ENCODE assay signal across 30 cellular contexts in genomic region chr20:6504826-6505225, GRCh38.
"Had no signal": no experiment of that assay in that cellular context is flagged by ENCODE, and none has a peak within 500 bp of the region (broad histone marks: within the 10 kb centered on the region; RNA-seq: fewer than 3 reads in every experiment).

No MANE protein-coding gene starts in this region.

- DNase-seq: activated CD4-positive, alpha-beta T cell treated with anti-CD3 and anti-CD28 coated beads for 4 hours; activated CD4-positive, alpha-beta T cell treated with anti-CD3 and anti-CD28 coated beads, Interleukin-2, amount 50 U/mL, for 4 hours; activated CD4-positive, CD25-positive, alpha-beta regulatory T cell; activated effector memory CD4-positive, alpha-beta T cell treated with anti-CD3 and anti-CD28 coated beads, Interleukin-2, amount 50 U/mL, for 16 hours; activated naive CD4-positive, alpha-beta T cell treated with anti-CD3 and anti-CD28 coated beads for 36 hours; activated naive CD8-positive, alpha-beta T cell treated with anti-CD3 and anti-CD28 coated beads for 36 hours; activated T-cell treated with anti-CD3 and anti-CD28 coated beads for 4 hours; adrenal gland; brain microvascular endothelial cell; dermis blood vessel endothelial cell; effector CD4-positive, alpha-beta T cell; erythroblast; heart left ventricle; hypothalamus; left lung; lower lobe of right lung; mucosa of descending colon; sigmoid colon; small intestine; stimulated activated CD4-positive, alpha-beta T cell treated with anti-CD3 and anti-CD28 coated beads, Interleukin-4, amount 100 ng/mL, for 24 hours; substantia nigra; T-cell had no signal

- H3K4me3 ChIP-seq: adrenal gland, ascending aorta, heart left ventricle, left lung, lower lobe of right lung, mucosa of descending colon, sigmoid colon, vagina had no signal

- H3K27me3 Mint-ChIP-seq: activated naive CD8-positive, alpha-beta T cell treated with anti-CD3 and anti-CD28 coated beads for 36 hours; central memory CD8-positive, alpha-beta T cell; natural killer cell treated with Interleukin-12 subunit alpha and Interleukin-12 subunit beta and Interleukin-15 and Interleukin-18, amount 100 ng/mL, for 72 hours; progenitor cell of endocrine pancreas; stimulated activated naive CD8-positive, alpha-beta T cell treated with anti-CD3 and anti-CD28 coated beads, Interleukin-15, Interleukin-2, amounts not matched to agents 100 ng/mL and 50 ng/mL, for 24 hours; T-cell had no signal

- H3K4me1 Mint-ChIP-seq: activated naive CD8-positive, alpha-beta T cell treated with anti-CD3 and anti-CD28 coated beads for 36 hours; central memory CD8-positive, alpha-beta T cell; stimulated activated effector memory CD8-positive, alpha-beta T cell treated with anti-CD3 and anti-CD28 coated beads, Interleukin-12 subunit alpha, Interleukin-12 subunit beta, amount 100 ng/mL, for 72 hours; T-cell had no signal

- H3K36me3 ChIP-seq: adrenal gland, ascending aorta, brain microvascular endothelial cell, heart left ventricle, left lung, lower lobe of right lung, sigmoid colon, vagina had no signal

- H3K9me3 Mint-ChIP-seq: activated naive CD8-positive, alpha-beta T cell treated with anti-CD3 and anti-CD28 coated beads for 36 hours; stimulated activated naive CD8-positive, alpha-beta T cell treated with anti-CD3 and anti-CD28 coated beads, Interleukin-15, Interleukin-2, amounts not matched to agents 100 ng/mL and 50 ng/mL, for 24 hours had no signal

- H3K27ac ChIP-seq: adrenal gland, ascending aorta, brain microvascular endothelial cell, heart left ventricle, left lung, lower lobe of right lung, sigmoid colon, vagina had no signal

- H3K4me1 ChIP-seq: ascending aorta, left lung, lower lobe of right lung, sigmoid colon, vagina had no signal

- H3K9me3 ChIP-seq: adrenal gland, left lung, lower lobe of right lung, mucosa of descending colon, sigmoid colon, vagina had no signal

- ATAC-seq: heart left ventricle; left lung; lower lobe of right lung; mucosa of descending colon; natural killer cell treated with Interleukin-12 subunit alpha and Interleukin-12 subunit beta and Interleukin-15 and Interleukin-18, amount 100 ng/mL, for 72 hours; stimulated activated effector memory CD8-positive, alpha-beta T cell treated with anti-CD3 and anti-CD28 coated beads, Interleukin-12 subunit alpha, Interleukin-12 subunit beta, amount 100 ng/mL, for 72 hours; T-cell had no signal

- H3K27me3 ChIP-seq: adrenal gland, ascending aorta, brain microvascular endothelial cell, heart left ventricle, left lung, sigmoid colon, vagina had no signal

- H3K27ac Mint-ChIP-seq: activated naive CD4-positive, alpha-beta T cell treated with anti-CD3 and anti-CD28 coated beads for 36 hours; activated naive CD8-positive, alpha-beta T cell treated with anti-CD3 and anti-CD28 coated beads for 36 hours; natural killer cell treated with Interleukin-12 subunit alpha and Interleukin-12 subunit beta and Interleukin-15 and Interleukin-18, amount 100 ng/mL, for 72 hours; progenitor cell of endocrine pancreas; stimulated activated effector memory CD8-positive, alpha-beta T cell treated with anti-CD3 and anti-CD28 coated beads, Interleukin-12 subunit alpha, Interleukin-12 subunit beta, amount 100 ng/mL, for 72 hours; stimulated activated naive CD8-positive, alpha-beta T cell treated with anti-CD3 and anti-CD28 coated beads, Interleukin-15, Interleukin-2, amounts not matched to agents 100 ng/mL and 50 ng/mL, for 24 hours; T-cell; type B pancreatic cell had no signal

- H3K36me3 Mint-ChIP-seq: activated naive CD8-positive, alpha-beta T cell treated with anti-CD3 and anti-CD28 coated beads for 36 hours; natural killer cell treated with Interleukin-12 subunit alpha and Interleukin-12 subunit beta and Interleukin-15 and Interleukin-18, amount 100 ng/mL, for 72 hours; stimulated activated effector memory CD8-positive, alpha-beta T cell treated with anti-CD3 and anti-CD28 coated beads, Interleukin-12 subunit alpha, Interleukin-12 subunit beta, amount 100 ng/mL, for 72 hours; T-cell; type B pancreatic cell had no signal

- H3K4me3 Mint-ChIP-seq: activated naive CD4-positive, alpha-beta T cell treated with anti-CD3 and anti-CD28 coated beads for 36 hours; activated naive CD8-positive, alpha-beta T cell treated with anti-CD3 and anti-CD28 coated beads for 36 hours; central memory CD8-positive, alpha-beta T cell; natural killer cell treated with Interleukin-12 subunit alpha and Interleukin-12 subunit beta and Interleukin-15 and Interleukin-18, amount 100 ng/mL, for 72 hours; stimulated activated effector memory CD8-positive, alpha-beta T cell treated with anti-CD3 and anti-CD28 coated beads, Interleukin-12 subunit alpha, Interleukin-12 subunit beta, amount 100 ng/mL, for 72 hours; stimulated activated naive CD8-positive, alpha-beta T cell treated with anti-CD3 and anti-CD28 coated beads, Interleukin-15, Interleukin-2, amounts not matched to agents 100 ng/mL and 50 ng/mL, for 24 hours; T-cell; type B pancreatic cell had no signal
